In the genomic region with DNA sequence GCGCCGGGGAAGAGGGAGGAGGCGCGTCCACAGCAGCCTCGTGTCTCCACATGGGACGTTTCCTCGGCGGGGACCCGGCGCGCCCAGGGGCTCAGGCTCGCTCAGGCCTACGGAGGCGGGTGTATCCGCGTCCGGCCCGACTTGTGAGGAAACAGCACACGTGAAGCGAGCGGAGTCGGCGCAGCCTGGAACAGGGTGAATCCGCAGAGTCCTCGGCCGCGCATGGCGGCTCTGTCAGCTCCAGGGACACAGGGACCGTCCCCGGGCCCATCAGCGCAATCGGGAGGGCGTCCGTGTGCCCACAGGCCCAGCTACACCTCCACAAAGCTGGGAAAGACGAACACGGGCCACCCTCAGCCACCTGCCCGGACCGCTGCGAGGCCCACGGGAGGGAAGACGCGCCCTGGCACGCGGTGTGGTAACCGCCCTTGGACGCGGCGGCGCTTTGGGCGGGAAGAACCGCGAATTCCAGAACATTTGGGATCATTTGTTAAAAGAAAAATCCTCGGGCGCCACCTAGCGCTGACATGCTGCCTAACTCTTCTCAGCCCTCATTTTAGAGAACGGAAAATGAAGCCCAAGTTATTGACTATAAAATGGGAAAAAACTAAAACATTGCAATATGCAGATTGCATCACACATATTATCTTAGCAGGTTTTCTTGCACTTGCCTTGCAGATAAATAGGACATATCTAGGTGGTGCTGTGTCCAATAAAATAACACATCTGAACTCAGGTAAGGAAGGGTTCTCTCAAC, we compare ENCODE assay signal across 8 cellular contexts.
DNase-seq lines count a peak whose midpoint lies in the region; ATAC-seq and TF ChIP-seq lines count a peak whose summit lies in the region.

No MANE protein-coding gene starts in this region.

- peak overlapping the region; percentile 55 for H3K27ac ChIP-seq in C4-2B

- no peak overlapping the region for H3K4me3 ChIP-seq in WI38 (ENCODE audit: low read depth, low read length)

- peak; percentile 73 for ATAC-seq in GM19438 (IDR thresholded peaks at IDR 0.05; ENCODE audit: low read depth, unreplicated experiment)
- no peak for ATAC-seq in GM18520 (IDR thresholded peaks at IDR 0.05; ENCODE audit: unreplicated experiment)

- DNase-seq in MV-4-11 (lab: John Stamatoyannopoulos, UW) (peak; percentile 36), cerebellar nuclear complex (lab: John Stamatoyannopoulos, UW) (peak; percentile 2 to 10), left kidney (ENCODE audit: low read depth, low spot score) (peak; percentile 92)
- peak; percentile 67 to 72 for DNase-seq in stimulated activated CD4-positive, alpha-beta T cell treated with anti-CD3 and anti-CD28 coated beads, Interleukin-2, amount 100 ng/mL, for 24 hours

- TF ChIP-seq CTCF in C4-2B (conservative IDR thresholded peaks at IDR 0.05) (peak; percentile 87), WI38 (IDR thresholded peaks at IDR 0.05; ENCODE audit: low read depth, low read length) (peak; percentile 58)

Comparison
In these comparisons a context has a peak if more than half of its experiments do, and no peak if none do; other contexts are left out.
1. DNase-seq: peak in every context shown above with its lines; median percentile 92 in left kidney; 70 in stimulated activated CD4-positive, alpha-beta T cell treated with anti-CD3 and anti-CD28 coated beads, Interleukin-2, amount 100 ng/mL, for 24 hours; 36 in MV-4-11; 6 in cerebellar nuclear complex.